Comparison of ENCODE assay signal across 8 cellular contexts in genomic region chr17:4789701-4789950, GRCh38. TPM values are rescaled to one million over a fixed set of nuclear protein-coding genes. Genes with fewer than 3 reads are reported as not detected.
DNase-seq lines count a peak whose midpoint lies in the region; ATAC-seq and TF ChIP-seq lines count a peak whose summit lies in the region.

No MANE protein-coding gene starts in this region.

- H3K36me3 Mint-ChIP-seq in brain (no peaks in the 10 kb centered on the region), mesothelial cell of epicardium (no peaks in the 10 kb centered on the region)

- H3K4me3 Mint-ChIP-seq in brain (peak overlapping the region; percentile 85 to 92 (median 88)), mesothelial cell of epicardium (peak overlapping the region; percentile 79)

- H3K9me3 ChIP-seq in AG04450 (ENCODE audit: control insufficient read depth, insufficient read depth, low read length) = no peaks in the 10 kb centered on the region; the same call in 1 of the 2 replicates
- no peaks in the 10 kb centered on the region for H3K9me3 ChIP-seq in HCT116 (ENCODE audit: control insufficient read depth in 1 of 2, insufficient read depth in 1 of 2, low read depth in 1 of 2, low read length in 2 of 2)

- no peak for TF ChIP-seq RAD21 in HCT116 (IDR thresholded peaks at IDR 0.05; ENCODE audit: low read depth)

- RAD21 ChIA-PET in HCT116 (lab: Charles Lee; ENCODE audit: low non-redundant PET in 1 of 2, low total read pairs in 2 of 2, uncharacterized antibody in 2 of 2, unreplicated experiment in 2 of 2) = interaction anchor here (1.4 to 1.5 kb wide), 2 partner anchors 58 to 79 kb away, joined by 4 to 6 read pairs; partner anchors contain the start of genes ARRB2 (in 1 of the 2) and MED11 (in 1 of the 2)

- H2AFZ ChIP-seq in HCT116 (ENCODE audit: low read depth, low read length, poor library complexity, severe bottlenecking) = no peak overlapping the region

- H3K4me3 ChIP-seq in AG04450 (ENCODE audit: low read depth, low read length) (peak overlapping the region; percentile 66), HCT116 (replicated peaks in 1 of 2; ENCODE audit: low read depth in 1 of 2, low read length in 2 of 2) (peak overlapping the region; percentile 61 to 66)

- H4K20me1 ChIP-seq in HCT116 (ENCODE audit: insufficient read depth) = no peaks in the 10 kb centered on the region

- no peak for TF ChIP-seq POLR2A in HCT116 (IDR thresholded peaks at IDR 0.05; ENCODE audit: borderline replicate concordance, extremely low read depth, insufficient read depth, insufficient read length)

- H3K27ac Mint-ChIP-seq in brain (peak overlapping the region in 2 of 5 experiments; percentile 77 to 95), mesothelial cell of epicardium (peak overlapping the region; percentile 79)

- CTCF ChIA-PET in AG04450 (lab: Charles Lee) = interaction anchor here (0.6 to 5.7 kb wide), 14 partner anchors 8 to 269 kb away, joined by 3 to 46 read pairs (median 4); partner anchors contain the start of genes ARRB2, PLD2, RNF167 and SLC25A11
- CTCF ChIA-PET in HCT116 (lab: Charles Lee) = interaction anchor here (1.2 to 3.6 kb wide), 12 partner anchors 11 to 223 kb away, joined by 3 to 19 read pairs (median 6); partner anchors contain the start of genes ARRB2, CHRNE, MED11 and PLD2

- H3K4me1 Mint-ChIP-seq in brain (peaks cover 35% of the 10 kb centered on the region), mesothelial cell of epicardium (peaks cover 19% of the 10 kb centered on the region)

- no peaks in the 10 kb centered on the region for H3K9me2 ChIP-seq in HCT116 (ENCODE audit: insufficient read depth)

- H3K27ac ChIP-seq in AG04450 (ENCODE audit: low read depth, low read length) (no peak overlapping the region), HCT116 (ENCODE audit: low read depth, low read length) (peak overlapping the region; percentile 98)

- H3K9me3 Mint-ChIP-seq in brain (peaks cover 0 to 3% (median 0%) of the 10 kb centered on the region in 5 experiments), mesothelial cell of epicardium (no peaks in the 10 kb centered on the region)

- H3K9ac ChIP-seq in HCT116 (ENCODE audit: low read length) = peak overlapping the region; percentile 79

- peak overlapping the region; percentile 92 for H3K4me2 ChIP-seq in HCT116 (ENCODE audit: low read length)

- no peaks in the 10 kb centered on the region for H3K36me3 ChIP-seq in HCT116 (ENCODE audit: control insufficient read depth in 1 of 2, insufficient read depth in 2 of 2, low read length in 2 of 2)

- peaks cover 8% of the 10 kb centered on the region for H3K27me3 Mint-ChIP-seq in brain
- H3K27me3 Mint-ChIP-seq in mesothelial cell of epicardium (ENCODE audit: low read depth) = peaks cover 19% of the 10 kb centered on the region

- peaks cover 8% of the 10 kb centered on the region; the same call in 1 of the 2 replicates for H3K79me2 ChIP-seq in HCT116 (ENCODE audit: insufficient read depth, low read length)

- H3K27me3 ChIP-seq in AG04450 (ENCODE audit: control insufficient read depth, insufficient read depth, low read length) = peaks cover 18% of the 10 kb centered on the region
- no peaks in the 10 kb centered on the region for H3K27me3 ChIP-seq in HCT116 (ENCODE audit: insufficient read depth, low read length)

- DNase-seq in AG04450 (ENCODE audit: low read depth, low spot score) = no peak
- peak; percentile 32 for DNase-seq in HCT116 (ENCODE audit: low read depth, low spot score)
- DNase-seq in mesothelial cell of epicardium (ENCODE audit: low spot score in 2 of 2, unreplicated experiment in 2 of 2) = no peak
- no peak for DNase-seq in putamen (ENCODE audit: low spot score)
- DNase-seq in activated effector memory CD4-positive, alpha-beta T cell treated with Interleukin-2 at 50 U/mL for 16 hours = no peak

- peaks cover 25 to 36% of the 10 kb centered on the region in 2 experiments for H3K4me1 ChIP-seq in HCT116 (ENCODE audit: control insufficient read depth in 1 of 2, insufficient read depth in 2 of 2, low read length in 2 of 2)

- TF ChIP-seq CTCF in AG04450 (IDR thresholded peaks at IDR 0.05; ENCODE audit: low read depth, low read length) (no peak), HCT116 (IDR thresholded peaks at IDR 0.05 in 2 of 3, conservative IDR thresholded peaks at IDR 0.05 in 1 of 3; ENCODE audit: borderline replicate concordance in 1 of 3, insufficient read depth in 1 of 3, low read depth in 2 of 3, low read length in 2 of 3) (no peak), brain (conservative IDR thresholded peaks at IDR 0.05) (no peak), mesothelial cell of epicardium (IDR thresholded peaks at IDR 0.05; ENCODE audit: unreplicated experiment) (no peak)

- POLR2A ChIA-PET in AG04450 (lab: Yijun Ruan, JAX) = interaction anchor here (1.1 to 1.5 kb wide), 4 partner anchors 10 to 79 kb away, joined by 3 to 5 read pairs (median 4); partner anchors contain the start of genes ARRB2 and PLD2
- POLR2A ChIA-PET in HCT116 (lab: Charles Lee) = interaction anchor here (1.3 kb wide), 1 partner anchor 17 kb away, joined by 5 read pairs; the partner anchor contains the start of gene PLD2

- ATAC-seq in HCT116 (no peak), HG03280 (IDR thresholded peaks at IDR 0.05; ENCODE audit: unreplicated experiment) (no peak), HG03521 (IDR thresholded peaks at IDR 0.05; ENCODE audit: unreplicated experiment) (no peak)

- no TSS peak for BruUV-seq in HCT116 (replicated peaks; lab: Mats Ljungman, UMichigan)

- intact Hi-C loops in HCT116 (cut with micrococcal nuclease) = no loop called here

TF ChIP-seq in HCT116, 20 proteins besides CTCF, POLR2A, EP300 and RAD21:
- TF ChIP-seq ELF1 (IDR thresholded peaks at IDR 0.05; ENCODE audit: borderline replicate concordance, low read depth) (no peak), POLR2AphosphoS5 (IDR thresholded peaks at IDR 0.05; ENCODE audit: low read depth, low read length) (no peak), YY1 (IDR thresholded peaks at IDR 0.05; ENCODE audit: extremely low read depth, insufficient replicate concordance, low read depth, low read length) (peak; percentile 8), MAX (IDR thresholded peaks at IDR 0.05) (no peak), ZNF274 (IDR thresholded peaks at IDR 0.05; ENCODE audit: low read depth, low read length) (no peak)

RNA-seq across cellular contexts. Expression of gene GLTPD2, which starts 0.9 kb away (rescaled TPM):
- not detected in 2 replicates for polyA plus RNA-seq in AG04450 (2011; rRNA removed)
- not detected in 2 replicates for polyA minus RNA-seq in AG04450 (2011; rRNA and poly(A)+ RNA removed)
- not detected for total RNA-seq in HCT116 (2021; ENCODE audit: unreplicated experiment)
- 0.07 and 0.20 TPM in 2 replicates for polyA plus RNA-seq in HCT116 (2012)
- not detected for polyA plus RNA-seq in brain (ENCODE audit: insufficient read depth, low read depth, low replicate concordance)
- total RNA-seq in mesothelial cell of epicardium = 0.22 TPM in 1 of 3 replicates, not detected in the others

RNA-seq across cellular contexts. Expression of gene VMO1, which starts 3.5 kb away (rescaled TPM):
- polyA plus RNA-seq in AG04450 (2011; rRNA removed) = 0.17 TPM in 1 of 2 replicates, not detected in the other
- not detected in 2 replicates for polyA minus RNA-seq in AG04450 (2011; rRNA and poly(A)+ RNA removed)
- 0.76 TPM for total RNA-seq in HCT116 (2021; ENCODE audit: unreplicated experiment)
- polyA plus RNA-seq in HCT116 (2012) = 0.49 and 0.52 TPM in 2 replicates
- 3.3 TPM for polyA plus RNA-seq in brain (ENCODE audit: insufficient read depth, low read depth, low replicate concordance)
- total RNA-seq in mesothelial cell of epicardium = 2.3 to 2.6 TPM (median 2.5 TPM) in 3 replicates

RNA-seq across cellular contexts. Expression of gene PSMB6, which starts 6.3 kb away (rescaled TPM):
- polyA plus RNA-seq in AG04450 (2011; rRNA removed) (222 and 245 TPM in 2 replicates), brain (ENCODE audit: insufficient read depth, low read depth, low replicate concordance) (308 TPM)
- 166 and 199 TPM in 2 replicates for polyA minus RNA-seq in AG04450 (2011; rRNA and poly(A)+ RNA removed)
- total RNA-seq in HCT116 (2021; ENCODE audit: unreplicated experiment) (221 TPM), mesothelial cell of epicardium (98.2 to 102 TPM (median 102 TPM) in 3 replicates)
- 308 and 342 TPM in 2 replicates for polyA plus RNA-seq in HCT116 (2012)

RNA-seq across cellular contexts. Expression of gene PLD2, which starts 17.3 kb away (rescaled TPM):
- polyA plus RNA-seq in AG04450 (2011; rRNA removed) (18.9 and 22.2 TPM in 2 replicates), brain (ENCODE audit: insufficient read depth, low read depth, low replicate concordance) (14.0 TPM)
- polyA minus RNA-seq in AG04450 (2011; rRNA and poly(A)+ RNA removed) = 31.7 and 37.7 TPM in 2 replicates
- total RNA-seq in HCT116 (2021; ENCODE audit: unreplicated experiment) (47.7 TPM), mesothelial cell of epicardium (77.3 to 83.6 TPM (median 82.5 TPM) in 3 replicates)
- polyA plus RNA-seq in HCT116 (2012) = 39.8 and 42.3 TPM in 2 replicates
